ENCODE assay signal across 12 cellular contexts in genomic region chr10:11205026-11205772, GRCh38.
A peak's percentile ranks its signal among the peaks of the same experiment; 100 is the strongest.
DNase-seq lines count a peak whose midpoint lies in the region; ATAC-seq, FAIRE-seq and TF ChIP-seq lines count a peak whose summit lies in the region.
"Had no signal": no experiment of that assay in that cellular context is flagged by ENCODE, and none has a peak within 500 bp of the region (broad histone marks: within the 10 kb centered on the region; RNA-seq: fewer than 3 reads in every experiment).

No MANE protein-coding gene starts in this region.

- in situ Hi-C loops in GM23248 (cut with MboI): no loop called here

- peaks cover 98% of the 10 kb centered on the region for H3K4me1 Mint-ChIP-seq in CD8-positive, alpha-beta T cell (ENCODE audit: low read depth)
- H3K4me1 Mint-ChIP-seq in astrocyte (ENCODE audit: low read depth, unreplicated experiment): peaks cover 2% of the 10 kb centered on the region
- peaks cover 100% of the 10 kb centered on the region in 2 donors for H3K4me1 Mint-ChIP-seq in natural killer cell

- peaks cover 88% of the 10 kb centered on the region for H3K4me1 ChIP-seq in CD8-positive, alpha-beta T cell (ENCODE audit: insufficient read depth, low read length)
- no peaks in the 10 kb centered on the region for H3K4me1 ChIP-seq in GM23248 (ENCODE audit: insufficient read depth)
- H3K4me1 ChIP-seq in astrocyte (ENCODE audit: insufficient read depth, low read length): no peaks in the 10 kb centered on the region

- 84 to 85% methylated on average over 13 of the region's 13 CpGs for WGBS in GM23248 (ENCODE audit: low coverage in 1 of 2, low lambda C conversion rate in 2 of 2, missing lambda C conversion rate in 2 of 2), 2 experiments

- ATAC-seq in CD8-positive, alpha-beta T cell: peak; percentile 16
- ATAC-seq in natural killer cell (peak in 1 of 3 donors; percentile 34), GM21737 (IDR thresholded peaks at IDR 0.05; ENCODE audit: unreplicated experiment) (no peak)

- H4K20me1 ChIP-seq in GM23248 (ENCODE audit: insufficient read depth): no peaks in the 10 kb centered on the region
- H4K20me1 ChIP-seq in astrocyte (ENCODE audit: insufficient read depth, low read length): no peaks in the 10 kb centered on the region

- no peaks in the 10 kb centered on the region for H3K9me3 ChIP-seq in CD8-positive, alpha-beta T cell (ENCODE audit: low read length)
- no peaks in the 10 kb centered on the region for H3K9me3 ChIP-seq in GM23248 (ENCODE audit: low read depth)
- no peaks in the 10 kb centered on the region for H3K9me3 ChIP-seq in astrocyte (ENCODE audit: insufficient read depth, low read depth, low read length)

- no peak overlapping the region for H3K27ac ChIP-seq in CD8-positive, alpha-beta T cell (ENCODE audit: low read depth, low read length)
- H3K27ac ChIP-seq in GM23248 (no peak overlapping the region), astrocyte (ENCODE audit: low read depth, low read length) (no peak overlapping the region)

- POLR2A ChIA-PET in CD8-positive, alpha-beta T cell (lab: Charles Lee): interaction anchor here (0.7 to 1.6 kb wide), 3 partner anchors 12 to 59 kb away, joined by 3 to 6 read pairs (median 4); no protein-coding TSS in a partner anchor

- no peak overlapping the region for H3K4me3 ChIP-seq in CD8-positive, alpha-beta T cell (ENCODE audit: low read depth, low read length)
- H3K4me3 ChIP-seq in GM23248 (no peak overlapping the region), astrocyte (ENCODE audit: insufficient read depth, low read depth, low read length) (no peak overlapping the region)

- intact Hi-C loops in CD8-positive, alpha-beta T cell (cut with DNase I, micrococcal nuclease): no loop called here
- intact Hi-C loops in natural killer cell (cut with micrococcal nuclease): loop anchor here (2.0 to 5.0 kb wide), 2 partner anchors 26 to 58 kb away; no protein-coding TSS in a partner anchor

- no peaks in the 10 kb centered on the region for H3K27me3 Mint-ChIP-seq in CD8-positive, alpha-beta T cell (ENCODE audit: low read depth)
- H3K27me3 Mint-ChIP-seq in astrocyte (ENCODE audit: low read depth, unreplicated experiment) (no peaks in the 10 kb centered on the region), natural killer cell (ENCODE audit: low read depth in 2 of 2) (no peaks in the 10 kb centered on the region)

- no peaks in the 10 kb centered on the region for H3F3A ChIP-seq in GM23248 (ENCODE audit: insufficient read depth)

- peak overlapping the region; percentile 89 for H3K27ac Mint-ChIP-seq in CD8-positive, alpha-beta T cell
- no peak overlapping the region for H3K27ac Mint-ChIP-seq in astrocyte (ENCODE audit: unreplicated experiment)
- H3K27ac Mint-ChIP-seq in natural killer cell: no peak overlapping the region
- H3K27ac Mint-ChIP-seq: nephron progenitor cell had no signal

- peaks cover 8% of the 10 kb centered on the region for H3K9me3 Mint-ChIP-seq in CD8-positive, alpha-beta T cell
- H3K9me3 Mint-ChIP-seq in astrocyte (ENCODE audit: unreplicated experiment) (peaks cover 2% of the 10 kb centered on the region), natural killer cell (no peaks in the 10 kb centered on the region)

- H3K36me3 ChIP-seq in CD8-positive, alpha-beta T cell (ENCODE audit: insufficient read depth, low read length): peaks cover 45% of the 10 kb centered on the region
- no peaks in the 10 kb centered on the region for H3K36me3 ChIP-seq in GM23248 (ENCODE audit: low read depth)
- H3K36me3 ChIP-seq in astrocyte (ENCODE audit: insufficient read depth, low read length): no peaks in the 10 kb centered on the region

- no peaks in the 10 kb centered on the region for H3K9me2 ChIP-seq in GM23248 (ENCODE audit: insufficient read depth)

- no peak for DNase-seq in CD8-positive, alpha-beta T cell
- peak; percentile 31 for DNase-seq in GM23248
- DNase-seq in astrocyte (ENCODE audit: low read depth): no peak
- DNase-seq in natural killer cell: no peak
- no peak for DNase-seq in NCI-H774 (lab: John Stamatoyannopoulos, UW)
- DNase-seq in occipital lobe (lab: John Stamatoyannopoulos, UW): no peak
- DNase-seq: activated CD8-positive, alpha-beta memory T cell treated with anti-CD3 and anti-CD28 coated beads, Interleukin-2, amount 50 U/mL, for 4 hours; DMS79 treated with DMSO at 0.1 percent for 48 hours; NCI-H1694 treated with DMSO at 0.1 percent for 48 hours had no signal

- no peak for FAIRE-seq in astrocyte (lab: Jason Lieb, UNC)
- FAIRE-seq: islet of Langerhans had no signal

- H3K27me3 ChIP-seq in CD8-positive, alpha-beta T cell (ENCODE audit: insufficient read depth, low read length): no peaks in the 10 kb centered on the region
- H3K27me3 ChIP-seq in GM23248 (replicated peaks; ENCODE audit: insufficient read depth): no peaks in the 10 kb centered on the region
- no peaks in the 10 kb centered on the region for H3K27me3 ChIP-seq in astrocyte (ENCODE audit: insufficient read depth, low read length)

- TF ChIP-seq CTCF in CD8-positive, alpha-beta T cell (IDR thresholded peaks at IDR 0.05): no peak
- TF ChIP-seq CTCF in astrocyte (IDR thresholded peaks at IDR 0.05; ENCODE audit: insufficient read depth, low read depth, low read length) (no peak), natural killer cell (IDR thresholded peaks at IDR 0.05) (no peak)

- H3K36me3 Mint-ChIP-seq in CD8-positive, alpha-beta T cell: peaks cover 96% of the 10 kb centered on the region
- peaks cover 11% of the 10 kb centered on the region for H3K36me3 Mint-ChIP-seq in astrocyte (ENCODE audit: low read depth, unreplicated experiment)
- peaks cover 3% of the 10 kb centered on the region for H3K36me3 Mint-ChIP-seq in natural killer cell

- H3K9ac ChIP-seq in GM23248 (no peak overlapping the region), astrocyte (ENCODE audit: low read length) (no peak overlapping the region)

- H3K79me2 ChIP-seq in GM23248 (ENCODE audit: insufficient read depth) (no peaks in the 10 kb centered on the region), astrocyte (ENCODE audit: insufficient read depth, low read length) (no peaks in the 10 kb centered on the region)

- H3K4me2 ChIP-seq in GM23248 (ENCODE audit: unreplicated experiment) (no peak overlapping the region), astrocyte (ENCODE audit: low read length) (peak overlapping the region; percentile 75)

- peak overlapping the region; percentile 35 for H3K4me3 Mint-ChIP-seq in CD8-positive, alpha-beta T cell
- H3K4me3 Mint-ChIP-seq in astrocyte (ENCODE audit: unreplicated experiment) (no peak overlapping the region), natural killer cell (peak overlapping the region; percentile 76)
- H3K4me3 Mint-ChIP-seq: nephron progenitor cell had no signal

- H2AFZ ChIP-seq in GM23248 (no peak overlapping the region), astrocyte (ENCODE audit: low read depth, low read length) (no peak overlapping the region)

- CTCF ChIA-PET in CD8-positive, alpha-beta T cell (lab: Charles Lee): interaction anchor here (1.1 to 1.4 kb wide), 2 partner anchors 10 to 22 kb away, joined by 3 to 4 read pairs; no protein-coding TSS in a partner anchor
